11 cellular contexts compared by ENCODE assay signal in the genomic region with DNA sequence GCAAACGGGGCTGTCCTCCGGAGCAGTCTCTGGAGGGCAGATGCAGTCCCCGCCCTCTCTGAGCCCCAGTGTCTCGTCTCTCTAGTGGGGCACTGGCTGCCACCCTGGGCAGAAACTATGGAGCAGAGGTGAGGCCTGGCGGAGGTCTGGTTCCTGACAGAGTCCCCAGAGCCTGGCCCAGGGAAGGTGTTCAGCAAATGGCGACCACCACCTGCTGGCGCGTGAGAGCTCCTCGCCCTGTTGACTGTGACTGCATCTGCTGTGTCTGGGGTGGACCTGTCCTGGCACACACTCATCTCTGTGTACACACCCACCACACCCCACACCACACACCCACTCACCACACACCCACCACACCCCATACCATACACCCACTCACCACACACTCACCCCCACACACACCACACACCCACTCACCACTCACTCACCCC.
"Had no signal": no experiment of that assay in that cellular context is flagged by ENCODE, and none has a peak within 500 bp of the region (broad histone marks: within the 10 kb centered on the region; RNA-seq: fewer than 3 reads in every experiment).

No MANE protein-coding gene starts in this region.

- H3K27me3 ChIP-seq: ovary, tibial nerve, vagina had no signal

- H3K36me3 ChIP-seq: ovary, sigmoid colon, vagina had no signal

- H3K4me1 ChIP-seq: sigmoid colon, tibial nerve, vagina had no signal

- H3K27ac ChIP-seq: ovary, sigmoid colon, SK-N-MC, tibial nerve, vagina had no signal

- H3K4me3 ChIP-seq: ovary, sigmoid colon, SK-N-MC, tibial nerve, vagina had no signal

- ATAC-seq: left lobe of liver had no signal

- DNase-seq: activated B cell treated with CpG ODN at 0.5 μM for 24 hours; activated naive CD4-positive, alpha-beta T cell treated with anti-CD3 and anti-CD28 coated beads, Interleukin-2, amount 10 ng/mL, durations not matched to agents 7 days and 5 days; cerebellar nuclear complex; glutamatergic neuron; sigmoid colon; stimulated activated CD4-positive, alpha-beta T cell treated with anti-CD3 and anti-CD28 coated beads, Interleukin-12 subunit alpha, Interleukin-12 subunit beta, amount 100 ng/mL, for 4 hours had no signal

- H3K9me3 ChIP-seq: ovary, sigmoid colon, tibial nerve, vagina had no signal
